ENCODE assay signal across 9 cellular contexts in genomic region chr17:77441130-77441920, GRCh38.
DNase-seq lines count a peak whose midpoint lies in the region; ATAC-seq and TF ChIP-seq lines count a peak whose summit lies in the region.
"Had no signal": no experiment of that assay in that cellular context is flagged by ENCODE, and none has a peak within 500 bp of the region (broad histone marks: within the 10 kb centered on the region; RNA-seq: fewer than 3 reads in every experiment).

No MANE protein-coding gene starts in this region.

- peaks cover 6 to 52% (median 16%) of the 10 kb centered on the region in 4 donors for H3K4me1 ChIP-seq in liver (ENCODE audit: control insufficient read depth in 4 of 4, insufficient read depth in 4 of 4, low read length in 3 of 4)

- DNase-seq in NCI-H2171 (lab: John Stamatoyannopoulos, UW) (peak; percentile 77), NCI-H2081 treated with DMSO at 0.1 percent for 48 hours (lab: John Stamatoyannopoulos, UW) (no peak), mucosa of gallbladder (ENCODE audit: low spot score) (no peak)
- peak; percentile 83 for DNase-seq in activated CD8-positive, alpha-beta memory T cell treated with anti-CD3 and anti-CD28 coated beads, Interleukin-2, amount 50 U/mL, for 48 hours

- no peaks in the 10 kb centered on the region for H3K9me3 ChIP-seq in liver (ENCODE audit: control insufficient read depth in 4 of 4, low read length in 3 of 4)

- no peak overlapping the region for H3K9ac ChIP-seq in liver (ENCODE audit: low read depth in 1 of 2, low read length in 2 of 2)

- no peaks in the 10 kb centered on the region for H3K27me3 ChIP-seq in liver (ENCODE audit: control insufficient read depth in 4 of 4, insufficient read depth in 4 of 4, low read length in 3 of 4)

- H3K4me3 ChIP-seq in liver (ENCODE audit: low read depth in 1 of 3, low read length in 3 of 3): no peak overlapping the region

- WGBS in liver: 76% methylated on average over 15 of the region's 15 CpGs

- H3K36me3 ChIP-seq in liver (ENCODE audit: control insufficient read depth in 4 of 4, insufficient read depth in 3 of 4, low read depth in 1 of 4, low read length in 3 of 4): peaks cover 0 to 3% (median 0%) of the 10 kb centered on the region in 4 donors

- H3K27ac ChIP-seq in liver (ENCODE audit: low read depth in 1 of 2, low read length in 2 of 2) (peak overlapping the region; percentile 56 to 67), temporal lobe (ENCODE audit: low read depth, low read length) (peak overlapping the region; percentile 77)

- no peak for TF ChIP-seq CTCF in liver (IDR thresholded peaks at IDR 0.05; ENCODE audit: low read depth, low read length, missing input control)

- peak; percentile 46 for ATAC-seq in HG02759 (IDR thresholded peaks at IDR 0.05; ENCODE audit: unreplicated experiment)
- ATAC-seq: right cardiac atrium had no signal

- no peak for TF ChIP-seq RAD21 in liver (IDR thresholded peaks at IDR 0.05)

- TF ChIP-seq POLR2A in GM18526 (IDR thresholded peaks at IDR 0.05; ENCODE audit: extremely low read depth, insufficient read length): peak; percentile 39

TF ChIP-seq in liver, 16 proteins besides CTCF, POLR2A, EP300 and RAD21:
- TF ChIP-seq NR2F2 (IDR thresholded peaks at IDR 0.05) (no peak), MAX (IDR thresholded peaks at IDR 0.05) (peak; percentile 15)

Comparison
In these comparisons a context has a peak if more than half of its experiments do, and no peak if none do; other contexts are left out.
1. DNase-seq: peak in NCI-H2171 (single experiment) and activated CD8-positive, alpha-beta memory T cell treated with anti-CD3 and anti-CD28 coated beads, Interleukin-2, amount 50 U/mL, for 48 hours (single experiment); none in NCI-H2081 treated with DMSO at 0.1 percent for 48 hours (single experiment) and mucosa of gallbladder (single experiment).